ENCODE assay signal across 8 cellular contexts in the genomic region with DNA sequence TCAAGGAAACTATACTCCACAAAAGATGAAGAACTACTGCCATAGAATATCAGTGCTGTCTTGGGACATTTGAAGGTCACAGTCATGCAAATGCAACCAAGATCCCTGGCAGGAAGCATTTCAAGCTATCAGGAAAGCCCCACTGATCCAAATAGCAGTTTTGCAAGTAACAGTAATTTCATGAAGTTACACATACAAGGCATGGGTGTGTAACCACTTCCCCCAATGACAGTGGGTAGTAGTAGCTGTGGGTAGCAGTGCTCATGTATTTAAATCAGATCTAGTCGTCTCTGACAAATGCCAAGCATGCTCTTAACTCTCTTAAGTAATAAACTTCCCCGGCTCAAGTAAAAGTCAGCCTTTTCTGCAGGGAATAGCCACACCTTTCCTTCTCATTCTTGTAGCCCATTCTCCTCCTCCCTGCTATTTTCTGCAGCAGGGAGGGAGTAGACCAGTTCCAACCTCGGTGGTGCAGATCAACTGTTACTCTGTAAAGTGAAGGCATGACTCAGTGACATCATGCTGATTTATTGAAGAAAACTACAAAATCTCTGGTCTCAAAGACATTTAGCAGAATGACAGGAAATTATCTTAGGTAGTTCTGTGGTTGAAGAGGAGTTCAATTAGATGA.
DNase-seq lines count a peak whose midpoint lies in the region; ATAC-seq and TF ChIP-seq lines count a peak whose summit lies in the region.

No MANE protein-coding gene starts in this region.

- TF ChIP-seq CTCF in RWPE2 (IDR thresholded peaks at IDR 0.05; ENCODE audit: poor library complexity, severe bottlenecking) = no peak
- TF ChIP-seq CTCF in Calu3 (IDR thresholded peaks at IDR 0.05; ENCODE audit: unreplicated experiment) = no peak

- intact Hi-C loops in Calu3 (cut with micrococcal nuclease; ENCODE audit: unreplicated experiment) (no loop called here), left ventricle myocardium superior (cut with micrococcal nuclease) (no loop called here)

- DNase-seq in RWPE2 (ENCODE audit: low spot score) = no peak
- DNase-seq in renal cortical epithelial cell (ENCODE audit: low read depth) = peak; percentile 72
- no peak for DNase-seq in RPMI8226
- no peak for DNase-seq in Calu3
- no peak for DNase-seq in NCI-H526 (lab: John Stamatoyannopoulos, UW)
- DNase-seq in left ventricle myocardium superior = no peak

- no peaks in the 10 kb centered on the region for H3K36me3 Mint-ChIP-seq in Calu3 (ENCODE audit: insufficient read depth, unreplicated experiment)

- no peaks in the 10 kb centered on the region for H3K9me3 ChIP-seq in RWPE2 (ENCODE audit: severe bottlenecking)

- peaks cover 9% of the 10 kb centered on the region for H3K4me1 Mint-ChIP-seq in Calu3 (ENCODE audit: low read depth, unreplicated experiment)

- ATAC-seq in GM19023 (IDR thresholded peaks at IDR 0.05; ENCODE audit: unreplicated experiment) (peak; percentile 93), HG02884 (IDR thresholded peaks at IDR 0.05; ENCODE audit: unreplicated experiment) (peak; percentile 94), RWPE2 (ENCODE audit: low read depth) (peak; percentile 92), left ventricle myocardium superior (no peak)

- H3K4me1 ChIP-seq in RWPE2 (ENCODE audit: insufficient read depth, poor library complexity, severe bottlenecking) = peaks cover 13% of the 10 kb centered on the region

- peak overlapping the region; percentile 57 for H3K27ac ChIP-seq in RWPE2 (ENCODE audit: poor library complexity, severe bottlenecking)

- no peaks in the 10 kb centered on the region for H3K9me3 Mint-ChIP-seq in Calu3 (ENCODE audit: low read depth, unreplicated experiment)

- no peak overlapping the region for H3K27ac Mint-ChIP-seq in Calu3 (ENCODE audit: unreplicated experiment)

- H3K27me3 Mint-ChIP-seq in Calu3 (ENCODE audit: unreplicated experiment) = no peaks in the 10 kb centered on the region

- H3K36me3 ChIP-seq in RWPE2 (ENCODE audit: low read depth) = no peaks in the 10 kb centered on the region

- no peak overlapping the region for H3K4me3 Mint-ChIP-seq in Calu3 (ENCODE audit: low read depth, unreplicated experiment)

- CTCF ChIA-PET in Calu3 (lab: Charles Lee) = no interaction called here

- H3K4me3 ChIP-seq in RWPE2 (ENCODE audit: severe bottlenecking) = no peak overlapping the region

- no peaks in the 10 kb centered on the region for H3K27me3 ChIP-seq in RWPE2 (ENCODE audit: insufficient read depth, poor library complexity, severe bottlenecking)

- no TSS peak for BruUV-seq in Calu3 (replicated peaks; lab: Mats Ljungman, UMichigan)
